Comparison of ENCODE assay signal across 24 cellular contexts in the genomic region with DNA sequence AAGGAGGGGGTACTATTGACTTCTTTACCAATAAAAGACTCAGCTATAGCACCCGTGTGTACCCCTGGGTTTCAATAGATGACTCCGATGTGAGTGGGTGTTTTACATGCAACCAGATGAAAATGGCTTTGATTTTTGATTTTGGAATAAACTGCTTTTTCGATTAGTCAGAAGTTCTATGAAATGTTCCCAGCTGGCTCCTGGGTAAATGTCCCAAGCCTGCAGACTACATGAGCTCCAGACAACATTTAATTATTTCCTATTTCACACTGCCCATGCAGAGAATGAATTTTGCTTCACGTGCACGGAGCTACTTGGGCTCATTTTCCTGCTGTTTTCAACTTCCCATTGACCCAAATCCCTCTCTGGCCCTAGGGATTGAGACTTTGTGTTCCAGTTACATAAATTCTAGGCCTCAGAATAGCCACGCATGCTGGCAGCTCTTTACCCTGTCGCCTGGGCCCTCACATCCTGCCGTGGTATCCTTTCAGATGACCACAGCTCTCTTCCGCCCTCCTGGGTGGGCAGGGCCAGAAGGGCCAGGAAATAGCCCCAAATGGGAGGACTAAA. TPM values are rescaled to one million over a fixed set of nuclear protein-coding genes. Genes with fewer than 3 reads are reported as not detected.
A peak's percentile ranks its signal among the peaks of the same experiment; 100 is the strongest.
DNase-seq lines count a peak whose midpoint lies in the region; TF ChIP-seq lines count a peak whose summit lies in the region.
"Had no signal": no experiment of that assay in that cellular context is flagged by ENCODE, and none has a peak within 500 bp of the region (broad histone marks: within the 10 kb centered on the region; RNA-seq: fewer than 3 reads in every experiment).

No MANE protein-coding gene starts in this region.

- no peak overlapping the region for H3K18ac ChIP-seq in mesendoderm (ENCODE audit: low read length)

- no peak overlapping the region for H2AK5ac ChIP-seq in mesendoderm (ENCODE audit: low read length)

- H4K5ac ChIP-seq in mesendoderm (ENCODE audit: low read length) = no peak overlapping the region

- H3K4me1 Mint-ChIP-seq in activated CD4-positive, alpha-beta T cell treated with anti-CD3 and anti-CD28 coated beads, Interleukin-2, amount 10 ng/mL, durations not matched to agents 24 days and 14 days = peaks cover 12% of the 10 kb centered on the region
- H3K4me1 Mint-ChIP-seq in osteocyte (ENCODE audit: unreplicated experiment) = peaks cover 5% of the 10 kb centered on the region

- H3K56ac ChIP-seq in mesendoderm (ENCODE audit: low read length) = peak overlapping the region; percentile 10

- TF ChIP-seq CTCF in esophagus muscularis mucosa (IDR thresholded peaks at IDR 0.05) (no peak), osteocyte (IDR thresholded peaks at IDR 0.05) (no peak), testis (IDR thresholded peaks at IDR 0.05) (no peak)

- TF ChIP-seq EP300 in esophagus muscularis mucosa (IDR thresholded peaks at IDR 0.05) = no peak

- no peak overlapping the region for H2BK15ac ChIP-seq in mesendoderm (replicated peaks; ENCODE audit: low read depth)

- no peak overlapping the region for H3K4ac ChIP-seq in mesendoderm (ENCODE audit: low read depth, low read length)

- H2BK120ac ChIP-seq in mesendoderm (ENCODE audit: low read depth, low read length) = no peak overlapping the region

- DNase-seq in activated CD4-positive, alpha-beta T cell treated with anti-CD3 and anti-CD28 coated beads, Interleukin-2, amount 10 ng/mL, durations not matched to agents 24 days and 14 days = peak; percentile 48
- DNase-seq in activated CD4-positive, alpha-beta T cell treated with anti-CD3 and anti-CD28 coated beads, Interleukin-2, amount 50 U/mL, for 4 hours = no peak
- DNase-seq in esophagus muscularis mucosa (ENCODE audit: extremely low spot score) (peak; percentile 83), mesendoderm (no peak), osteocyte (ENCODE audit: extremely low spot score, unreplicated experiment) (peak; percentile 38), DMS53 treated with DMSO at 0.1 percent for 48 hours (lab: John Stamatoyannopoulos, UW; ENCODE audit: unreplicated experiment) (no peak), RKO (ENCODE audit: low spot score) (no peak), testis (no peak)
- DNase-seq: ACHN; Caco-2; CD4-positive, alpha-beta memory T cell; H9; HFFc6; MV-4-11; NCI-H1105 treated with DMSO at 0.1 percent for 48 hours; NCI-H2029 treated with DMSO at 0.1 percent for 48 hours; NCI-H226; NCI-H510A treated with DMSO at 0.1 percent for 48 hours; NCI-H774; NK-92 treated with Interleukin-12 subunit alpha and Interleukin-12 subunit beta, amount 100 ng/mL, for 24 hours had no signal

- intact Hi-C loops in activated CD4-positive, alpha-beta T cell treated with anti-CD3 and anti-CD28 coated beads, Interleukin-2, amount 10 ng/mL, durations not matched to agents 24 days and 14 days (cut with micrococcal nuclease) = loop anchor here (2.0 to 5.0 kb wide), 2 partner anchors 353 to 441 kb away; no protein-coding TSS in a partner anchor
- intact Hi-C loops in esophagus muscularis mucosa (cut with DNase I) = loop anchor here (2.0 kb wide), 1 partner anchor 333 kb away; no protein-coding TSS in a partner anchor
- intact Hi-C loops in testis (cut with DNase I; ENCODE audit: low total_unique reads) = loop anchor here (5.0 kb wide), 1 partner anchor 336 kb away; no protein-coding TSS in a partner anchor

- H2BK5ac ChIP-seq in mesendoderm (ENCODE audit: low read length) = no peak overlapping the region

- H3K4me3 ChIP-seq in esophagus muscularis mucosa (no peak overlapping the region), mesendoderm (ENCODE audit: low read length) (no peak overlapping the region), testis (no peak overlapping the region)
- H3K4me3 ChIP-seq: BLaER1 treated with 17β-estradiol and CSF1 and Interleukin-3, amounts not matched to agents 10 nM and 100 nM had no signal

- H3K27me3 ChIP-seq in esophagus muscularis mucosa (peaks cover 0 to 6% (median 0%) of the 10 kb centered on the region in 4 donors), mesendoderm (ENCODE audit: insufficient read depth, low read length, poor library complexity) (no peaks in the 10 kb centered on the region), testis (no peaks in the 10 kb centered on the region)
- H3K27me3 ChIP-seq: BLaER1 treated with 17β-estradiol and CSF1 and Interleukin-3, amounts not matched to agents 10 nM and 100 nM had no signal

- TF ChIP-seq POLR2A in esophagus muscularis mucosa (IDR thresholded peaks at IDR 0.05; ENCODE audit: low read depth) (no peak), testis (IDR thresholded peaks at IDR 0.05) (no peak)

- no peak overlapping the region for H3K27ac Mint-ChIP-seq in activated CD4-positive, alpha-beta T cell treated with anti-CD3 and anti-CD28 coated beads, Interleukin-2, amount 10 ng/mL, durations not matched to agents 24 days and 14 days
- no peak overlapping the region for H3K27ac Mint-ChIP-seq in osteocyte (ENCODE audit: unreplicated experiment)
- H3K27ac Mint-ChIP-seq: H9, HFFc6, IgD-negative memory B cell had no signal

- no peak overlapping the region for H3K4me2 ChIP-seq in mesendoderm (ENCODE audit: low read length)

- H3K9ac ChIP-seq in mesendoderm (ENCODE audit: low read length) = no peak overlapping the region

- H3K27ac ChIP-seq in esophagus muscularis mucosa (replicated peaks in 1 of 4) (no peak overlapping the region), mesendoderm (ENCODE audit: low read depth, low read length) (no peak overlapping the region), testis (no peak overlapping the region)
- H3K27ac ChIP-seq: 22Rv1; BLaER1 treated with 17β-estradiol and CSF1 and Interleukin-3, amounts not matched to agents 10 nM and 100 nM had no signal

- peaks cover 1% of the 10 kb centered on the region for H3K27me3 Mint-ChIP-seq in activated CD4-positive, alpha-beta T cell treated with anti-CD3 and anti-CD28 coated beads, Interleukin-2, amount 10 ng/mL, durations not matched to agents 24 days and 14 days
- peaks cover 26% of the 10 kb centered on the region for H3K27me3 Mint-ChIP-seq in osteocyte (ENCODE audit: unreplicated experiment)
- H3K27me3 Mint-ChIP-seq: IgD-negative memory B cell had no signal

- no peaks in the 10 kb centered on the region for H3K36me3 Mint-ChIP-seq in activated CD4-positive, alpha-beta T cell treated with anti-CD3 and anti-CD28 coated beads, Interleukin-2, amount 10 ng/mL, durations not matched to agents 24 days and 14 days (ENCODE audit: low read depth)
- no peaks in the 10 kb centered on the region for H3K36me3 Mint-ChIP-seq in osteocyte (ENCODE audit: unreplicated experiment)
- H3K36me3 Mint-ChIP-seq: CD4-positive, alpha-beta memory T cell; IgD-negative memory B cell had no signal

- H3K36me3 ChIP-seq in esophagus muscularis mucosa = no peaks in the 10 kb centered on the region
- H3K36me3 ChIP-seq in mesendoderm (ENCODE audit: control insufficient read depth, insufficient read depth, low read length) = no peaks in the 10 kb centered on the region
- H3K36me3 ChIP-seq in testis (ENCODE audit: low read depth, missing control alignments) = no peaks in the 10 kb centered on the region
- H3K36me3 ChIP-seq: BLaER1 treated with 17β-estradiol and CSF1 and Interleukin-3, amounts not matched to agents 10 nM and 100 nM had no signal

- H3K9me3 Mint-ChIP-seq in activated CD4-positive, alpha-beta T cell treated with anti-CD3 and anti-CD28 coated beads, Interleukin-2, amount 10 ng/mL, durations not matched to agents 24 days and 14 days = no peaks in the 10 kb centered on the region
- H3K9me3 Mint-ChIP-seq in osteocyte (ENCODE audit: unreplicated experiment) = no peaks in the 10 kb centered on the region
- H3K9me3 Mint-ChIP-seq: CD4-positive, alpha-beta memory T cell; H9; HFFc6; IgD-negative memory B cell had no signal

- no peak overlapping the region for H4K8ac ChIP-seq in mesendoderm (ENCODE audit: low read depth, low read length)

- WGBS in esophagus muscularis mucosa = 85% methylated on average over 9 of the region's 9 CpGs
- WGBS in mesendoderm (ENCODE audit: extremely low coverage, insufficient coverage, low lambda C conversion rate) = no CpG with 5 or more reads among the region's 9 CpGs
- WGBS in testis, 2 donors = 76 to 79% methylated on average over 9 of the region's 9 CpGs

- H3K23ac ChIP-seq in mesendoderm (ENCODE audit: low read length) = no peak overlapping the region

- H3K4me3 Mint-ChIP-seq in activated CD4-positive, alpha-beta T cell treated with anti-CD3 and anti-CD28 coated beads, Interleukin-2, amount 10 ng/mL, durations not matched to agents 24 days and 14 days = no peak overlapping the region
- H3K4me3 Mint-ChIP-seq in osteocyte (ENCODE audit: unreplicated experiment) = no peak overlapping the region
- H3K4me3 Mint-ChIP-seq: H9, HFFc6 had no signal

- H3K9me3 ChIP-seq in esophagus muscularis mucosa (no peaks in the 10 kb centered on the region), testis (no peaks in the 10 kb centered on the region)
- H3K9me3 ChIP-seq: Caco-2 had no signal

- no peaks in the 10 kb centered on the region for H3K79me2 ChIP-seq in mesendoderm (ENCODE audit: control insufficient read depth, insufficient read depth, low read length)

- no peaks in the 10 kb centered on the region for H3K79me1 ChIP-seq in mesendoderm (ENCODE audit: low read length)

- peaks cover 0 to 11% (median 6%) of the 10 kb centered on the region in 4 donors for H3K4me1 ChIP-seq in esophagus muscularis mucosa
- peaks cover 3% of the 10 kb centered on the region for H3K4me1 ChIP-seq in mesendoderm (ENCODE audit: control insufficient read depth, low read depth, low read length)
- peaks cover 6% of the 10 kb centered on the region for H3K4me1 ChIP-seq in testis
- H3K4me1 ChIP-seq: Caco-2 had no signal

RNA-seq across cellular contexts. Expression of gene GPR6, which starts 59.7 kb away (rescaled TPM):
- total RNA-seq in activated CD4-positive, alpha-beta T cell treated with anti-CD3 and anti-CD28 coated beads, Interleukin-2, amount 10 ng/mL, durations not matched to agents 24 days and 14 days = not detected in 2 replicates
- total RNA-seq in esophagus muscularis mucosa = under 1 TPM in 1 of 4 donors, not detected in 3; 0.52 TPM
- polyA plus RNA-seq in mesendoderm (2013, experiment 1 of 2) = 0.60 TPM
- polyA plus RNA-seq in mesendoderm (2013, experiment 2 of 2) = 0.45 TPM
- total RNA-seq in osteocyte = not detected in 2 replicates
- total RNA-seq in testis = not detected
- not detected for polyA plus RNA-seq in testis (ENCODE audit: insufficient read depth, low read depth, low replicate concordance)
- total RNA-seq: Caco-2; CD4-positive, alpha-beta memory T cell; HFFc6; M059J had no signal
- polyA plus RNA-seq: CD4-positive, alpha-beta memory T cell; IgD-negative memory B cell had no signal

Comparison
In these comparisons a context has a peak if more than half of its experiments do, and no peak if none do; other contexts are left out.
1. DNase-seq: peak in activated CD4-positive, alpha-beta T cell treated with anti-CD3 and anti-CD28 coated beads, Interleukin-2, amount 10 ng/mL, durations not matched to agents 24 days and 14 days (single experiment), esophagus muscularis mucosa (single experiment) and osteocyte (single experiment); none in activated CD4-positive, alpha-beta T cell treated with anti-CD3 and anti-CD28 coated beads, Interleukin-2, amount 50 U/mL, for 4 hours (0 of 2), mesendoderm (single experiment), DMS53 treated with DMSO at 0.1 percent for 48 hours (single experiment), RKO (single experiment) and testis (single experiment).